In the genomic region with DNA sequence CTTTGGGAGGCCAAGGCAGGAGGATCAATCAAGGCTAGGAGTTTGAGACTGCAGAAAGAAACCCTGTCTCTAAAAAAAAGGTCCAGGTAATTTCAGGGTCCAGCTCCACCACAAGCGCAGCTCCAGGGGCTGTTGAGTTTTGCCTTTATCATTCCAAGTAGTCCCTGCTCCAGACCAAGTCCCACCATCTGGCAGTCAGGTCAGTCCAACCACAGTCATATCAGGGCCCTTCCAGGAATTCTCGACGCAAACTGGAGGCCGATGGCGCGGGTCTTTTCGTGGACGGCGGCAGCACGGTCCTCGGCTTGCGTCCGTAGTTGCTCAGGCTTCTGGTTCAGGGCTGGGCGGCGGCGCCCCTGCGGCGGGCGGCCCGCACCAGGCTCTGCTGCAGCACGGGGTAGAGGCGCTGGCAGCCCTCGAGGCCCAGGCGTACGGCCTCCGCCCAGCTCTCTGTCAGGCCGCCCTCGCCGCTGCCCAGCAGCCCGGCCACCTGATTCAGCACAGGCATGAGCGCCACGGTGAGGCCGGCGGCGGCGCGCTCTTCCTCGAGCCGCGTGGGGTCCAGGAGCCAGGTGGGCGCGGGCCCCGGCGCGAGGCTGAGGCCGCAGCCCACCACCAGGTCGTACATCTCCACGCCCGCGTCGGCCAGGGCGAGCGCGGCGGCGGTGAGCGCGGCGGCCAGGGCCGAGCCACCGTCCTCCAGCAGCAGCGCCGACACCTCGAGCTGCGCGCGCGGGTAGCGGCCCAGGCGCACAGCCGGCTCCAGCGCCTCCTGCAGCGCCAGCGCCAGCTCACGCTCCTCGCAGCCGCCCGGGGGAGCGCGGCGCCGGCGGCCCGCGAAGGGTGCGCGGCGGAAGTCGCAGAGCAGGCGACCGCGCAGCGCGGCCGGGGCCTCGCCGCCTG, we compare ENCODE assay signal across 1 cellular context.
TF ChIP-seq lines count a peak whose summit lies in the region.

No MANE protein-coding gene starts in this region.

TF ChIP-seq in A549, 52 proteins besides CTCF, POLR2A, EP300 and RAD21 (continued from another document):
- TF ChIP-seq, protein P1, sequence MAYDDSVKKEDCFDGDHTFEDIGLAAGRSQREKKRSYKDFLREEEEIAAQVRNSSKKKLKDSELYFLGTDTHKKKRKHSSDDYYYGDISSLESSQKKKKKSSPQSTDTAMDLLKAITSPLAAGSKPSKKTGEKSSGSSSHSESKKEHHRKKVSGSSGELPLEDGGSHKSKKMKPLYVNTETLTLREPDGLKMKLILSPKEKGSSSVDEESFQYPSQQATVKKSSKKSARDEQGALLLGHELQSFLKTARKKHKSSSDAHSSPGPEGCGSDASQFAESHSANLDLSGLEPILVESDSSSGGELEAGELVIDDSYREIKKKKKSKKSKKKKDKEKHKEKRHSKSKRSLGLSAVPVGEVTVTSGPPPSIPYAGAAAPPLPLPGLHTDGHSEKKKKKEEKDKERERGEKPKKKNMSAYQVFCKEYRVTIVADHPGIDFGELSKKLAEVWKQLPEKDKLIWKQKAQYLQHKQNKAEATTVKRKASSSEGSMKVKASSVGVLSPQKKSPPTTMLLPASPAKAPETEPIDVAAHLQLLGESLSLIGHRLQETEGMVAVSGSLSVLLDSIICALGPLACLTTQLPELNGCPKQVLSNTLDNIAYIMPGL (CRISPR knock-in tag; IDR thresholded peaks at IDR 0.05; ENCODE audit: borderline replicate concordance) = no peak
